Comparison of ENCODE assay signal across 28 cellular contexts in the genomic region with DNA sequence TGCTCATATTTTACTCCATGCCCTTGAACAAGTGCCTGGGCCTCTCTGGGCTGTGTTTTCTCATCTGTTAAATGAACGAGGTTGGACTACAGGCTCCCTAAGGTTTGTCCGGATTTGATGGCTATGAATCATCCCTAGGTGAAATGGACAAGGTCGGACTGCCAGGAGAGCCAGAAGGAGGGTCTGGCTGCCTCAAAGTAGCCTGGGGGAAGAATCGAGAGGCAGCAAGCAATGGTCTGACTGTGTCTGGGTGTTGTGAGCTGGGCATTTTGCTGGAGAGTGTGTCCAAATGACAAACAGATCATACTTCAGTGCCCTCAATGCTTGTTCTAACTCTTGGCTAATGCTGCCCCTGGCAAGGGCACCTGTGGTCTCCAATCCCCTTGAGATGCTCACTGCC.
"Had no signal": no experiment of that assay in that cellular context is flagged by ENCODE, and none has a peak within 500 bp of the region (broad histone marks: within the 10 kb centered on the region; RNA-seq: fewer than 3 reads in every experiment).

No MANE protein-coding gene starts in this region.

- H3K4me1 ChIP-seq: body of pancreas had no signal

- ATAC-seq: activated CD4-positive, CD25-positive, alpha-beta regulatory T cell treated with anti-CD3 and anti-CD28 coated beads, Interleukin-2, amount 50 U/mL, for 24 hours; activated CD8-positive, alpha-beta T cell treated with anti-CD3 and anti-CD28 coated beads for 36 hours; body of pancreas; Right ventricle myocardium inferior; T-cell had no signal

- H3K4me3 Mint-ChIP-seq: activated CD8-positive, alpha-beta T cell treated with anti-CD3 and anti-CD28 coated beads for 36 hours; activated naive CD4-positive, alpha-beta T cell treated with anti-CD3 and anti-CD28 coated beads, Interleukin-2, amount 50 U/mL, for 24 hours; activated T-cell treated with anti-CD3 and anti-CD28 coated beads, Interleukin-2, amount 50 U/mL, for 24 hours; activated T-helper 1 cell treated with anti-CD3 and anti-CD28 coated beads, Interleukin-12 subunit alpha, Interleukin-12 subunit beta, Interleukin-2, Interleukin-4 antibody, amounts not matched to agents 30 ng/mL and 10 ng/mL and 1 ng/mL, durations not matched to agents 14 hours and 24 hours and 36 hours; T-cell had no signal

- H3K27me3 ChIP-seq: body of pancreas had no signal

- H3K27ac ChIP-seq: body of pancreas, KMS-11, SK-N-MC, WERI-Rb-1 had no signal

- H3K4me3 ChIP-seq: body of pancreas, SK-N-MC had no signal

- FAIRE-seq: bronchial epithelial cell had no signal

- DNase-seq: activated CD4-positive, alpha-beta T cell treated with anti-CD3 and anti-CD28 coated beads for 4 hours; activated CD8-positive, alpha-beta T cell treated with anti-CD3 and anti-CD28 coated beads for 36 hours; activated effector memory CD4-positive, alpha-beta T cell treated with Interleukin-2 at 50 U/mL for 16 hours; activated naive CD4-positive, alpha-beta T cell; activated T-cell treated with anti-CD3 and anti-CD28 coated beads, Interleukin-2, amount 50 U/mL, for 24 hours; aorta; body of pancreas; central memory CD4-positive, alpha-beta T cell; MM.1S; NCI-H1105 treated with DMSO at 0.1 percent for 48 hours; NCI-H1436 treated with DMSO at 0.1 percent for 48 hours; NCI-H187; NCI-H2081; NCI-H446; NCI-H524 treated with DMSO at 0.1 percent for 48 hours; NCI-H748 treated with DMSO at 0.1 percent for 48 hours; RPMI8226; T-cell; T-helper 2 cell; T1000; WERI-Rb-1 had no signal

- H3K36me3 ChIP-seq: WERI-Rb-1 had no signal

- H3K36me3 Mint-ChIP-seq: activated naive CD4-positive, alpha-beta T cell treated with anti-CD3 and anti-CD28 coated beads, Interleukin-2, amount 50 U/mL, for 24 hours; T-cell had no signal

- H3K27ac Mint-ChIP-seq: activated CD8-positive, alpha-beta T cell treated with anti-CD3 and anti-CD28 coated beads for 36 hours; activated naive CD4-positive, alpha-beta T cell treated with anti-CD3 and anti-CD28 coated beads, Interleukin-2, amount 50 U/mL, for 24 hours; activated T-cell treated with anti-CD3 and anti-CD28 coated beads, Interleukin-2, amount 50 U/mL, for 24 hours; activated T-helper 1 cell treated with anti-CD3 and anti-CD28 coated beads, Interleukin-12 subunit alpha, Interleukin-12 subunit beta, Interleukin-2, Interleukin-4 antibody, amounts not matched to agents 30 ng/mL and 10 ng/mL and 1 ng/mL, durations not matched to agents 14 hours and 24 hours and 36 hours; T-cell had no signal

- H3K4me1 Mint-ChIP-seq: activated naive CD4-positive, alpha-beta T cell treated with anti-CD3 and anti-CD28 coated beads, Interleukin-2, amount 50 U/mL, for 24 hours; T-cell had no signal

- H3K9me3 ChIP-seq: body of pancreas had no signal

- H3K9me3 Mint-ChIP-seq: activated CD8-positive, alpha-beta T cell treated with anti-CD3 and anti-CD28 coated beads for 36 hours; activated naive CD4-positive, alpha-beta T cell treated with anti-CD3 and anti-CD28 coated beads, Interleukin-2, amount 50 U/mL, for 24 hours; activated T-cell treated with anti-CD3 and anti-CD28 coated beads, Interleukin-2, amount 50 U/mL, for 24 hours; activated T-helper 1 cell treated with anti-CD3 and anti-CD28 coated beads, Interleukin-12 subunit alpha, Interleukin-12 subunit beta, Interleukin-2, Interleukin-4 antibody, amounts not matched to agents 30 ng/mL and 10 ng/mL and 1 ng/mL, durations not matched to agents 14 hours and 24 hours and 36 hours had no signal
